In genomic region chr19:821976-822773, GRCh38 we compare ENCODE assay signal across 1 cellular context.
TF ChIP-seq lines count a peak whose summit lies in the region.

No MANE protein-coding gene starts in this region.

TF ChIP-seq in neural cell, 6 proteins besides CTCF, POLR2A, EP300 and RAD21 (continued from another document):
- TF ChIP-seq POLR2AphosphoS5 (IDR thresholded peaks at IDR 0.05) (peak; percentile 40), TAF1 (IDR thresholded peaks at IDR 0.05; ENCODE audit: low read depth) (no peak)
